ENCODE assay signal across 9 cellular contexts in genomic region chr18:62289047-62289446, GRCh38. TPM values are rescaled to one million over a fixed set of nuclear protein-coding genes. Genes with fewer than 3 reads are reported as not detected.
A peak's percentile ranks its signal among the peaks of the same experiment; 100 is the strongest.
DNase-seq lines count a peak whose midpoint lies in the region; ATAC-seq, FAIRE-seq and TF ChIP-seq lines count a peak whose summit lies in the region.
"Had no signal": no experiment of that assay in that cellular context is flagged by ENCODE, and none has a peak within 500 bp of the region (broad histone marks: within the 10 kb centered on the region; RNA-seq: fewer than 3 reads in every experiment).

No MANE protein-coding gene starts in this region.

- H3K56ac ChIP-seq in mesendoderm (ENCODE audit: low read length), result no peak overlapping the region

- H3K4me2 ChIP-seq in HepG2 (ENCODE audit: low read depth, low read length) (no peak overlapping the region), mesendoderm (ENCODE audit: low read length) (no peak overlapping the region)

- no peak overlapping the region for H3K18ac ChIP-seq in mesendoderm (ENCODE audit: low read length)

- H3K27ac ChIP-seq in HepG2 (ENCODE audit: extremely low read length, insufficient read depth, low read length) (no peak overlapping the region), mesendoderm (ENCODE audit: low read depth, low read length) (no peak overlapping the region)

- H3K4me1 ChIP-seq in HepG2 (ENCODE audit: insufficient read depth, low read length) (peaks cover 32% of the 10 kb centered on the region), mesendoderm (ENCODE audit: control insufficient read depth, low read depth, low read length) (no peaks in the 10 kb centered on the region)

- no peaks in the 10 kb centered on the region for H4K20me1 ChIP-seq in HepG2 (ENCODE audit: insufficient read depth, low read length)

- no peak for FAIRE-seq in HepG2 (lab: Jason Lieb, UNC)

- ATAC-seq in GM18511 (IDR thresholded peaks at IDR 0.05; ENCODE audit: unreplicated experiment) (peak; percentile 73), GM21423 (IDR thresholded peaks at IDR 0.05; ENCODE audit: unreplicated experiment) (peak; percentile 48), HG03342 (IDR thresholded peaks at IDR 0.05; ENCODE audit: unreplicated experiment) (peak; percentile 59), left colon (peak; percentile 65), HepG2 (no peak), left ventricle myocardium superior (no peak)

- no peak overlapping the region for H2AFZ ChIP-seq in HepG2 (ENCODE audit: low read length)

- no peak overlapping the region for H3K4ac ChIP-seq in mesendoderm (ENCODE audit: low read depth, low read length)

- no peaks in the 10 kb centered on the region for H3K27me3 ChIP-seq in HepG2 (ENCODE audit: control insufficient read depth in 1 of 2, insufficient read depth in 2 of 2, low read length in 2 of 2)
- H3K27me3 ChIP-seq in mesendoderm (ENCODE audit: insufficient read depth, low read length, poor library complexity), result no peaks in the 10 kb centered on the region

- H2BK5ac ChIP-seq in mesendoderm (ENCODE audit: low read length), result no peak overlapping the region

- in situ Hi-C loops in HepG2 (cut with HindIII; ENCODE audit: extremely low pct_ligation_motif_present, low pct_unique_long_range_greater_than_20kb), result no loop called here

- no peak overlapping the region for H4K8ac ChIP-seq in mesendoderm (ENCODE audit: low read depth, low read length)

- POLR2A ChIA-PET in HepG2 (lab: Yijun Ruan, JAX), result no interaction called here

- no peaks in the 10 kb centered on the region for H3K79me1 ChIP-seq in mesendoderm (ENCODE audit: low read length)

- H3K79me2 ChIP-seq in HepG2 (ENCODE audit: insufficient read depth, low read length), result no peaks in the 10 kb centered on the region
- H3K79me2 ChIP-seq in mesendoderm (ENCODE audit: control insufficient read depth, insufficient read depth, low read length), result no peaks in the 10 kb centered on the region

- H2AK5ac ChIP-seq in mesendoderm (ENCODE audit: low read length), result no peak overlapping the region

- no peak overlapping the region for H3K4me3 ChIP-seq in HepG2 (replicated peaks in 1 of 3; ENCODE audit: insufficient read depth in 1 of 3, low read depth in 2 of 3, low read length in 3 of 3)
- H3K4me3 ChIP-seq in mesendoderm (ENCODE audit: low read length), result no peak overlapping the region

- H4K5ac ChIP-seq in mesendoderm (ENCODE audit: low read length), result no peak overlapping the region

- H3K9ac ChIP-seq in HepG2 (ENCODE audit: insufficient read depth, low read depth, low read length), result no peak overlapping the region
- no peak overlapping the region for H3K9ac ChIP-seq in mesendoderm (ENCODE audit: low read length)

- WGBS in HepG2 (ENCODE audit: low lambda C conversion rate), result 90% methylated on average over 2 of the region's 2 CpGs
- 100% methylated on average over 1 of the region's 2 CpGs for WGBS in mesendoderm (ENCODE audit: extremely low coverage, insufficient coverage, low lambda C conversion rate)

- TF ChIP-seq POLR2A in HepG2 (IDR thresholded peaks at IDR 0.05; ENCODE audit: insufficient read depth in 1 of 2, low read depth in 2 of 2, low read length in 2 of 2), result no peak

- H2BK120ac ChIP-seq in mesendoderm (ENCODE audit: low read depth, low read length), result no peak overlapping the region

- no peaks in the 10 kb centered on the region for H3K9me3 ChIP-seq in HepG2 (ENCODE audit: low read length)

- DNase-seq in left colon (no peak), HepG2 (ENCODE audit: low spot score) (no peak), left ventricle myocardium superior (no peak), mesendoderm (no peak)
- DNase-seq: NCI-H146 had no signal

- no peak for TF ChIP-seq CTCF in HepG2 (CRISPR knock-in tag; IDR thresholded peaks at IDR 0.05)

- H3K36me3 ChIP-seq in HepG2 (replicated peaks in 1 of 2; ENCODE audit: control insufficient read depth in 1 of 2, insufficient read depth in 2 of 2, low read length in 2 of 2) (peaks cover 0 to 10% of the 10 kb centered on the region in 2 experiments; a peak in 3 of 5 replicates), mesendoderm (ENCODE audit: control insufficient read depth, insufficient read depth, low read length) (no peaks in the 10 kb centered on the region)

- CTCF ChIA-PET in HepG2 (lab: Yijun Ruan, JAX; ENCODE audit: low intra/inter-chr PET ratio, low total read pairs), result no interaction called here

- intact Hi-C loops in left colon (cut with DNase I, micrococcal nuclease) (no loop called here), HepG2 (cut with micrococcal nuclease; ENCODE audit: unreplicated experiment) (no loop called here), left ventricle myocardium superior (cut with micrococcal nuclease) (no loop called here)

- no TSS peak for BruUV-seq in HepG2 (replicated peaks; lab: Mats Ljungman, UMichigan)

- TF ChIP-seq RAD21 in HepG2 (CRISPR knock-in tag; IDR thresholded peaks at IDR 0.05), result no peak

- TF ChIP-seq EP300 in HepG2 (IDR thresholded peaks at IDR 0.05; ENCODE audit: low read depth in 2 of 2, low read length in 2 of 2), result no peak
- no peak for TF ChIP-seq EP300 in HepG2 (CRISPR knock-in tag; IDR thresholded peaks at IDR 0.05; ENCODE audit: borderline replicate concordance)

- no peak overlapping the region for H2BK15ac ChIP-seq in mesendoderm (replicated peaks; ENCODE audit: low read depth)

- H3K23ac ChIP-seq in mesendoderm (ENCODE audit: low read length), result no peak overlapping the region

TF ChIP-seq in HepG2, 621 proteins besides CTCF, POLR2A, EP300 and RAD21 (continues in another document):
- TF ChIP-seq NFE2L2 (IDR thresholded peaks at IDR 0.05; ENCODE audit: low read length) (no peak), CENPBD1 (CRISPR knock-in tag; IDR thresholded peaks at IDR 0.05; ENCODE audit: borderline replicate concordance, low read depth) (no peak), ZNF224 (CRISPR knock-in tag; IDR thresholded peaks at IDR 0.05) (no peak), ELF1 (CRISPR knock-in tag; IDR thresholded peaks at IDR 0.05) (no peak), KDM6A (CRISPR knock-in tag; IDR thresholded peaks at IDR 0.05; ENCODE audit: low read depth) (no peak), KLF15 (CRISPR knock-in tag; IDR thresholded peaks at IDR 0.05; ENCODE audit: borderline replicate concordance) (no peak), ZC3H13 (CRISPR knock-in tag; IDR thresholded peaks at IDR 0.05) (no peak), MEIS2 (CRISPR knock-in tag; IDR thresholded peaks at IDR 0.05) (no peak), ZNF143 (CRISPR knock-in tag; IDR thresholded peaks at IDR 0.05) (no peak), ZNF260 (CRISPR knock-in tag; IDR thresholded peaks at IDR 0.05; ENCODE audit: borderline replicate concordance, low read depth) (no peak), ZNF280D (CRISPR knock-in tag; IDR thresholded peaks at IDR 0.05) (no peak), ZNF44 (CRISPR knock-in tag; IDR thresholded peaks at IDR 0.05) (no peak)

RNA-seq across cellular contexts. Expression of gene TNFRSF11A, which starts 36.1 kb away (rescaled TPM):
- total RNA-seq in left colon, result 10 to 100 TPM; 56.2 to 83.3 TPM
- 3.6 and 4.6 TPM in 2 replicates for total RNA-seq in HepG2 (2016; rRNA removed; fragmentation: Illumina TruSeq; extraction: Trizol)
- 2.4 and 4.4 TPM in 2 replicates for total RNA-seq in HepG2 (2016; cell fraction: cytosol; rRNA removed; fragmentation: Illumina TruSeq; extraction: Trizol; ENCODE audit: low read depth)
- 4.2 and 4.6 TPM in 2 replicates for total RNA-seq in HepG2 (2016; cell fraction: insoluble cytoplasmic fraction; rRNA removed; fragmentation: Illumina TruSeq; extraction: Trizol)
- 2.7 and 3.6 TPM in 2 replicates for total RNA-seq in HepG2 (2016; cell fraction: membrane; rRNA removed; fragmentation: Illumina TruSeq; extraction: Trizol)
- total RNA-seq in HepG2 (2016; cell fraction: nucleus; rRNA removed; fragmentation: Illumina TruSeq; extraction: Trizol), result 7.2 and 7.4 TPM in 2 replicates
- polyA plus RNA-seq in HepG2 (2011; rRNA removed), result 6.4 and 8.2 TPM in 2 replicates
- polyA plus RNA-seq in HepG2 (2011; cell fraction: cytosol; rRNA removed), result 5.6 and 6.7 TPM in 2 replicates
- polyA plus RNA-seq in HepG2 (2011; cell fraction: nucleus; rRNA removed), result 8.3 and 10.7 TPM in 2 replicates
- polyA plus RNA-seq in HepG2 (2012), result 1.2 and 2.9 TPM in 2 replicates
- polyA plus RNA-seq in HepG2 (2016; cell fraction: cytosol; fragmentation: Illumina TruSeq; extraction: Trizol; ENCODE audit: low read depth), result 1.3 and 2.0 TPM in 2 replicates
- polyA plus RNA-seq in HepG2 (2016; cell fraction: insoluble cytoplasmic fraction; fragmentation: Illumina TruSeq; extraction: Trizol; ENCODE audit: low read depth), result 2.5 and 2.7 TPM in 2 replicates
- 2.9 and 3.0 TPM in 2 replicates for polyA plus RNA-seq in HepG2 (2016; cell fraction: membrane; fragmentation: Illumina TruSeq; extraction: Trizol; ENCODE audit: low read depth)
- 12.9 and 13.2 TPM in 2 replicates for polyA plus RNA-seq in HepG2 (2016; cell fraction: nucleus; fragmentation: Illumina TruSeq; extraction: Trizol; ENCODE audit: insufficient read depth, low read depth)
- 6.1 and 14.1 TPM in 2 replicates for polyA minus RNA-seq in HepG2 (2011; rRNA and poly(A)+ RNA removed; ENCODE audit: low replicate concordance)
- polyA minus RNA-seq in HepG2 (2011; cell fraction: cytosol; rRNA and poly(A)+ RNA removed), result 6.1 and 7.0 TPM in 2 replicates
- polyA minus RNA-seq in HepG2 (2011; cell fraction: nucleus; rRNA and poly(A)+ RNA removed), result 8.5 and 10.9 TPM in 2 replicates
- total RNA-seq in left ventricle myocardium superior, result 1.2 TPM
- polyA plus RNA-seq in mesendoderm (2013, experiment 1 of 2), result 0.77 TPM
- polyA plus RNA-seq in mesendoderm (2013, experiment 2 of 2), result 0.91 TPM
- total RNA-seq: myocyte had no signal

Comparison
In these comparisons a context has a peak if more than half of its experiments do, and no peak if none do; other contexts are left out.
1. ATAC-seq: peak in GM18511 (single experiment), GM21423 (single experiment), HG03342 (single experiment) and left colon (single experiment); none in HepG2 (single experiment) and left ventricle myocardium superior (single experiment).
2. RNA of gene TNFRSF11A, which starts 36.1 kb away (total RNA-seq): 56.2 to 83.3 TPM in left colon; 2.4 to 7.4 TPM in HepG2 and 1.2 TPM in left ventricle myocardium superior (single experiment); every median in the first group is over 4 times any median in the second.